Comparison of ENCODE assay signal across 16 cellular contexts in the genomic region with DNA sequence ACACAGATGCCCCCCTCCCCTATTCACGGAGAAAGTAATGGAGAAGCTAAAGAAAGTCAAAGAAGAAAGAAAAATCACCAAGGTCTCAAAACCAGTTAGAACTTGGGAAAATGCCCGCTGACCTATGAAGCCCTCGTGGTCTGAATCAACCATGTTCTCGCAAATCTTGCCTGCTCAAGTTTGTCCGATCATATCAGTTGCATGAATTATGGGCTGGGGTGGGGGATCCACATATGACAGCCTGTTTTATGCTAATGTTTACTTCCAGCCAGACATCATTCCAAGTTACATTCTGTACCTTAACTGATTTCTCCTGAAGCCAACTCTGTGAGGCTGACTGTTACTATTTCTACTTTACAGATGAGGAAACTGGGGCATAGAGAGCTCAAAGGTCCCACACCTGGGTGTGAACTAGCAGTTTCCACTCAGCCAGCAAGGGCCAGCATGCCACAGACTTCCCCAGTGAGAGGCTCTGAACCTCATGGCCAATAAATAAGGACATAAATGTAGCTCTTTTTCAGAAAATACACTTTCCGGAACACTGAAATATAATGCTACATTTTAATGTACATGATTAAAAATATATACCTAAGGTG. TPM values are rescaled to one million over a fixed set of nuclear protein-coding genes. Genes with fewer than 3 reads are reported as not detected.
DNase-seq lines count a peak whose midpoint lies in the region; ATAC-seq, FAIRE-seq and TF ChIP-seq lines count a peak whose summit lies in the region.
"Had no signal": no experiment of that assay in that cellular context is flagged by ENCODE, and none has a peak within 500 bp of the region (broad histone marks: within the 10 kb centered on the region; RNA-seq: fewer than 3 reads in every experiment).

No MANE protein-coding gene starts in this region.

- ATAC-seq in activated naive CD8-positive, alpha-beta T cell treated with anti-CD3 and anti-CD28 coated beads, Interleukin-2, amount 10 ng/mL, durations not matched to agents 7 days and 5 days (ENCODE audit: low read depth) = no peak
- no peak for ATAC-seq in natural killer cell
- ATAC-seq in left lung = no peak
- ATAC-seq in HG03108 (IDR thresholded peaks at IDR 0.05; ENCODE audit: unreplicated experiment) = no peak
- ATAC-seq: heart right ventricle, left colon had no signal

- H3K27me3 Mint-ChIP-seq in CD4-positive, alpha-beta memory T cell = no peaks in the 10 kb centered on the region
- no peaks in the 10 kb centered on the region for H3K27me3 Mint-ChIP-seq in activated naive CD8-positive, alpha-beta T cell treated with anti-CD3 and anti-CD28 coated beads, Interleukin-2, amount 10 ng/mL, durations not matched to agents 7 days and 5 days
- H3K27me3 Mint-ChIP-seq in natural killer cell (ENCODE audit: low read depth in 2 of 2) = no peaks in the 10 kb centered on the region

- H3K27ac Mint-ChIP-seq in CD4-positive, alpha-beta memory T cell = peak overlapping the region; percentile 94 to 100 (median 99)
- no peak overlapping the region for H3K27ac Mint-ChIP-seq in activated naive CD8-positive, alpha-beta T cell treated with anti-CD3 and anti-CD28 coated beads, Interleukin-2, amount 10 ng/mL, durations not matched to agents 7 days and 5 days
- peak overlapping the region in 1 of 2 donors; percentile 31 for H3K27ac Mint-ChIP-seq in natural killer cell

- no peak for DNase-seq in CD4-positive, alpha-beta memory T cell
- no peak for DNase-seq in GM19239 (ENCODE audit: insufficient read length, low spot score)
- DNase-seq in activated naive CD8-positive, alpha-beta T cell treated with anti-CD3 and anti-CD28 coated beads, Interleukin-2, amount 10 ng/mL, durations not matched to agents 7 days and 5 days = no peak
- no peak for DNase-seq in natural killer cell
- DNase-seq in left lung = no peak
- DNase-seq in left ventricle myocardium inferior = no peak
- no peak for DNase-seq in GM03348 (ENCODE audit: low spot score)
- DNase-seq: activated CD4-positive, CD25-positive, alpha-beta regulatory T cell; activated gamma-delta T cell treated with Interleukin-2 at 50 U/mL for 16 hours; heart right ventricle; left colon had no signal

- no peak for TF ChIP-seq CTCF in natural killer cell (IDR thresholded peaks at IDR 0.05)
- TF ChIP-seq CTCF in left lung (IDR thresholded peaks at IDR 0.05) = no peak
- TF ChIP-seq CTCF in left ventricle myocardium inferior (IDR thresholded peaks at IDR 0.05; ENCODE audit: borderline replicate concordance) = no peak

- CTCF ChIA-PET in CD4-positive, alpha-beta memory T cell (lab: Charles Lee; ENCODE audit: partially characterized antibody) = interaction anchor here (0.7 to 11.7 kb wide), 14 partner anchors 10 to 185 kb away, joined by 3 to 244 read pairs (median 5); a partner anchor contains a TSS

- H3K9me3 Mint-ChIP-seq in CD4-positive, alpha-beta memory T cell = peaks cover 0 to 6% (median 0%) of the 10 kb centered on the region in 8 donors
- H3K9me3 Mint-ChIP-seq in activated naive CD8-positive, alpha-beta T cell treated with anti-CD3 and anti-CD28 coated beads, Interleukin-2, amount 10 ng/mL, durations not matched to agents 7 days and 5 days = no peaks in the 10 kb centered on the region
- H3K9me3 Mint-ChIP-seq in natural killer cell = no peaks in the 10 kb centered on the region

- peak overlapping the region; percentile 8 to 95 for H3K4me3 ChIP-seq in CD4-positive, alpha-beta memory T cell (ENCODE audit: low read length in 2 of 2)
- H3K4me3 ChIP-seq in left lung (no peak overlapping the region), left ventricle myocardium inferior (no peak overlapping the region)
- H3K4me3 ChIP-seq: smooth muscle cell had no signal

- H3K36me3 ChIP-seq in CD4-positive, alpha-beta memory T cell (ENCODE audit: insufficient read depth, low read length) = peaks cover 9% of the 10 kb centered on the region
- no peaks in the 10 kb centered on the region for H3K36me3 ChIP-seq in left lung
- H3K36me3 ChIP-seq in left ventricle myocardium inferior = no peaks in the 10 kb centered on the region

- peaks cover 65 to 86% (median 74%) of the 10 kb centered on the region in 4 donors for H3K4me1 Mint-ChIP-seq in CD4-positive, alpha-beta memory T cell
- H3K4me1 Mint-ChIP-seq in activated naive CD8-positive, alpha-beta T cell treated with anti-CD3 and anti-CD28 coated beads, Interleukin-2, amount 10 ng/mL, durations not matched to agents 7 days and 5 days = peaks cover 48% of the 10 kb centered on the region
- H3K4me1 Mint-ChIP-seq in natural killer cell = peaks cover 50 to 70% of the 10 kb centered on the region in 2 donors

- H3K4me1 ChIP-seq in CD4-positive, alpha-beta memory T cell (ENCODE audit: insufficient read depth, low read length) = peaks cover 76% of the 10 kb centered on the region
- peaks cover 5 to 86% of the 10 kb centered on the region in 2 donors for H3K4me1 ChIP-seq in left lung
- peaks cover 35% of the 10 kb centered on the region for H3K4me1 ChIP-seq in left ventricle myocardium inferior

- intact Hi-C loops in CD4-positive, alpha-beta memory T cell (cut with micrococcal nuclease) = loop anchor here (5.0 to 10.0 kb wide), 4 partner anchors 92 to 539 kb away; no protein-coding TSS in a partner anchor
- intact Hi-C loops in natural killer cell (cut with micrococcal nuclease) = no loop called here
- intact Hi-C loops in left lung (cut with DNase I) = no loop called here
- intact Hi-C loops in left ventricle myocardium inferior (cut with micrococcal nuclease) = loop anchor here (5.0 kb wide), 1 partner anchor 167 kb away; no protein-coding TSS in a partner anchor

- peaks cover 39 to 41% of the 10 kb centered on the region in 2 donors for H3K36me3 Mint-ChIP-seq in CD4-positive, alpha-beta memory T cell
- H3K36me3 Mint-ChIP-seq in activated naive CD8-positive, alpha-beta T cell treated with anti-CD3 and anti-CD28 coated beads, Interleukin-2, amount 10 ng/mL, durations not matched to agents 7 days and 5 days = peaks cover 7% of the 10 kb centered on the region
- no peaks in the 10 kb centered on the region for H3K36me3 Mint-ChIP-seq in natural killer cell

- POLR2A ChIA-PET in CD4-positive, alpha-beta memory T cell (lab: Charles Lee; ENCODE audit: partially characterized antibody) = interaction anchor here (0.9 to 11.1 kb wide), 14 partner anchors 12 to 397 kb away, joined by 3 to 263 read pairs (median 7); a partner anchor contains a TSS
- POLR2A ChIA-PET in activated naive CD8-positive, alpha-beta T cell treated with anti-CD3 and anti-CD28 coated beads, Interleukin-2, amount 10 ng/mL, durations not matched to agents 7 days and 5 days (lab: Charles Lee) = no interaction called here

- FAIRE-seq in GM19239 (lab: Jason Lieb, UNC) = peak; percentile 18
- FAIRE-seq: G401.6 had no signal

- no peaks in the 10 kb centered on the region for H3K9me3 ChIP-seq in CD4-positive, alpha-beta memory T cell (ENCODE audit: control insufficient read depth in 1 of 2, low read length in 2 of 2)
- H3K9me3 ChIP-seq in left lung = no peaks in the 10 kb centered on the region
- H3K9me3 ChIP-seq in left ventricle myocardium inferior (replicated peaks) = no peaks in the 10 kb centered on the region
- H3K9me3 ChIP-seq: HAP-1, heart right ventricle had no signal

- peak overlapping the region; percentile 91 to 100 (median 97) for H3K4me3 Mint-ChIP-seq in CD4-positive, alpha-beta memory T cell
- peak overlapping the region; percentile 39 for H3K4me3 Mint-ChIP-seq in activated naive CD8-positive, alpha-beta T cell treated with anti-CD3 and anti-CD28 coated beads, Interleukin-2, amount 10 ng/mL, durations not matched to agents 7 days and 5 days
- peak overlapping the region; percentile 86 for H3K4me3 Mint-ChIP-seq in natural killer cell

- H3K27ac ChIP-seq in CD4-positive, alpha-beta memory T cell (ENCODE audit: low read depth, low read length) = peak overlapping the region; percentile 92
- H3K27ac ChIP-seq in left lung (no peak overlapping the region), left ventricle myocardium inferior (replicated peaks) (no peak overlapping the region)
- H3K27ac ChIP-seq: epithelial cell of prostate had no signal

- no peaks in the 10 kb centered on the region for H3K27me3 ChIP-seq in CD4-positive, alpha-beta memory T cell (ENCODE audit: insufficient read depth, low read length)
- H3K27me3 ChIP-seq in left lung (no peaks in the 10 kb centered on the region), left ventricle myocardium inferior (ENCODE audit: low read depth) (no peaks in the 10 kb centered on the region)
- H3K27me3 ChIP-seq: heart right ventricle had no signal

RNA-seq across cellular contexts. Expression of a gene that starts 2.1 kb away (rescaled TPM):
- total RNA-seq in CD4-positive, alpha-beta memory T cell = 100 to 1,000 TPM; 296 to 306 TPM
- 100 to 1,000 TPM; 544 to 586 TPM for polyA plus RNA-seq in CD4-positive, alpha-beta memory T cell
- 10 to 100 TPM; 69.2 to 73.1 TPM for total RNA-seq in activated naive CD8-positive, alpha-beta T cell treated with anti-CD3 and anti-CD28 coated beads, Interleukin-2, amount 10 ng/mL, durations not matched to agents 7 days and 5 days
- total RNA-seq in natural killer cell (100 to 1,000 TPM in 1 of 3 donors, 10 to 100 TPM in 2; 65.1 to 106 (median 84.5) TPM), left lung (10 to 100 TPM; 51.0 to 68.5 TPM), left ventricle myocardium inferior (13.4 TPM)

RNA-seq across cellular contexts. Expression of a gene that starts 45.0 kb away (rescaled TPM):
- total RNA-seq in CD4-positive, alpha-beta memory T cell = 10 to 100 TPM; 19.5 to 24.9 TPM
- polyA plus RNA-seq in CD4-positive, alpha-beta memory T cell = 1 to 10 TPM; 4.1 to 4.4 TPM
- 10 to 100 TPM; 23.3 to 26.3 TPM for total RNA-seq in activated naive CD8-positive, alpha-beta T cell treated with anti-CD3 and anti-CD28 coated beads, Interleukin-2, amount 10 ng/mL, durations not matched to agents 7 days and 5 days
- 10 to 100 TPM; 13.5 to 17.0 (median 15.4) TPM for total RNA-seq in natural killer cell
- total RNA-seq in left lung = 10 to 100 TPM; 15.3 to 15.8 TPM
- total RNA-seq in left ventricle myocardium inferior = 12.3 TPM

Comparison
In these comparisons a context has a peak if more than half of its experiments do, and no peak if none do; other contexts are left out.
1. H3K4me3 ChIP-seq: peak in CD4-positive, alpha-beta memory T cell (2 of 2); none in left lung (0 of 2) and left ventricle myocardium inferior (single experiment).
2. H3K4me3 Mint-ChIP-seq: peak in every context shown above with its lines; median percentile 97 in CD4-positive, alpha-beta memory T cell; 86 in natural killer cell; 39 in activated naive CD8-positive, alpha-beta T cell treated with anti-CD3 and anti-CD28 coated beads, Interleukin-2, amount 10 ng/mL, durations not matched to agents 7 days and 5 days.
3. intact Hi-C loops: an anchor here in CD4-positive, alpha-beta memory T cell (5.0 to 10.0 kb wide) and left ventricle myocardium inferior (5.0 kb wide); none called in natural killer cell and left lung.